22 cellular contexts compared by ENCODE assay signal in genomic region chr5:57157191-57157590, GRCh38.
"Had no signal": no experiment of that assay in that cellular context is flagged by ENCODE, and none has a peak within 500 bp of the region (broad histone marks: within the 10 kb centered on the region; RNA-seq: fewer than 3 reads in every experiment).

No MANE protein-coding gene starts in this region.

- H3K27ac ChIP-seq: brain microvascular endothelial cell had no signal

- H3K4me3 ChIP-seq: K562 had no signal

- H3K27me3 ChIP-seq: brain microvascular endothelial cell had no signal

- FAIRE-seq: K562, RCC 7860 had no signal

- DNase-seq: activated B cell treated with CpG ODN at 0.5 μM for 24 hours; activated CD4-positive, alpha-beta T cell treated with anti-CD3 and anti-CD28 coated beads for 1 hour; activated CD4-positive, alpha-beta T cell treated with anti-CD3 and anti-CD28 coated beads, Interleukin-2, amount 10 ng/mL, durations not matched to agents 24 days and 14 days; activated CD4-positive, alpha-beta T cell treated with anti-CD3 and anti-CD28 coated beads, Interleukin-2, amount 50 U/mL, for 48 hours; activated CD8-positive, alpha-beta memory T cell treated with anti-CD3 and anti-CD28 coated beads, Interleukin-2, amount 10 ng/mL, durations not matched to agents 7 days and 5 days; activated gamma-delta T cell treated with Interleukin-2 at 50 U/mL for 16 hours; activated naive CD4-positive, alpha-beta T cell treated with anti-CD3 and anti-CD28 coated beads, Interleukin-2, amount 10 ng/mL, durations not matched to agents 7 days and 5 days; activated naive CD8-positive, alpha-beta T cell treated with anti-CD3 and anti-CD28 coated beads for 36 hours; activated T-cell treated with anti-CD3 and anti-CD28 coated beads, Interleukin-2, amount 50 U/mL, for 4 hours; brain microvascular endothelial cell; Kasumi-1; NCI-H1105; NCI-H1436; NCI-H1694 treated with DMSO at 0.1 percent for 48 hours; NCI-H2029 treated with DMSO at 0.1 percent for 48 hours; NCI-H345; NCI-H510A; NCI-H526 treated with DMSO at 0.1 percent for 48 hours; PC-3; SHP77 treated with DMSO at 0.1 percent for 48 hours had no signal

- H3K36me3 ChIP-seq: brain microvascular endothelial cell had no signal

- ATAC-seq: activated CD8-positive, alpha-beta memory T cell treated with anti-CD3 and anti-CD28 coated beads, Interleukin-2, amount 10 ng/mL, durations not matched to agents 7 days and 5 days; activated T-cell treated with anti-CD3 and anti-CD28 coated beads, Interleukin-2, amount 50 U/mL, for 4 hours; K562; PC-3 had no signal
